ENCODE assay signal across 28 cellular contexts in genomic region chr3:33663042-33663441, GRCh38.
"Had no signal": no experiment of that assay in that cellular context is flagged by ENCODE, and none has a peak within 500 bp of the region (broad histone marks: within the 10 kb centered on the region; RNA-seq: fewer than 3 reads in every experiment).

No MANE protein-coding gene starts in this region.

- H3K27ac ChIP-seq: ascending aorta, gastrocnemius medialis, neutrophil, right lobe of liver, uterus, WERI-Rb-1 had no signal

- ATAC-seq: activated CD4-positive, CD25-positive, alpha-beta regulatory T cell treated with anti-CD3 and anti-CD28 coated beads, Interleukin-2, amount 50 U/mL, for 24 hours; gastrocnemius medialis; left cardiac atrium; left ventricle myocardium superior; right lobe of liver; stimulated activated effector memory CD8-positive, alpha-beta T cell treated with anti-CD3 and anti-CD28 coated beads, Interleukin-12 subunit alpha, Interleukin-12 subunit beta, amount 100 ng/mL, for 72 hours; stimulated activated naive CD8-positive, alpha-beta T cell treated with anti-CD3 and anti-CD28 coated beads, Interleukin-15, amount 100 ng/mL, for 72 hours had no signal

- H3K4me3 ChIP-seq: ascending aorta, gastrocnemius medialis, right lobe of liver, uterus had no signal

- H3K4me1 ChIP-seq: uterus had no signal

- H3K27me3 Mint-ChIP-seq: activated CD4-positive, alpha-beta memory T cell treated with anti-CD3 and anti-CD28 coated beads for 36 hours; activated CD4-positive, alpha-beta T cell treated with anti-CD3 and anti-CD28 coated beads, Interleukin-2, amount 10 ng/mL, durations not matched to agents 24 days and 14 days; activated naive CD4-positive, alpha-beta T cell treated with anti-CD3 and anti-CD28 coated beads, Interleukin-2, amount 10 ng/mL, durations not matched to agents 7 days and 5 days; activated naive CD8-positive, alpha-beta T cell treated with anti-CD3 and anti-CD28 coated beads, Interleukin-2, amount 10 ng/mL, durations not matched to agents 7 days and 5 days; stimulated activated naive CD8-positive, alpha-beta T cell treated with anti-CD3 and anti-CD28 coated beads, Interleukin-15, amount 100 ng/mL, for 72 hours; type B pancreatic cell had no signal

- H3K4me3 Mint-ChIP-seq: activated CD4-positive, alpha-beta memory T cell treated with anti-CD3 and anti-CD28 coated beads for 36 hours; activated CD4-positive, alpha-beta T cell treated with anti-CD3 and anti-CD28 coated beads, Interleukin-2, amount 10 ng/mL, durations not matched to agents 24 days and 14 days; activated naive CD4-positive, alpha-beta T cell treated with anti-CD3 and anti-CD28 coated beads, Interleukin-2, amount 10 ng/mL, durations not matched to agents 7 days and 5 days; activated naive CD8-positive, alpha-beta T cell treated with anti-CD3 and anti-CD28 coated beads, Interleukin-2, amount 10 ng/mL, durations not matched to agents 7 days and 5 days; activated T-helper 1 cell treated with anti-CD3 and anti-CD28 coated beads, Interleukin-12 subunit alpha, Interleukin-12 subunit beta, Interleukin-2, Interleukin-4 antibody, amounts not matched to agents 30 ng/mL and 10 ng/mL and 1 ng/mL, durations not matched to agents 14 hours and 24 hours and 36 hours; brain; endodermal cell; nephron; stimulated activated effector memory CD8-positive, alpha-beta T cell treated with anti-CD3 and anti-CD28 coated beads, Interleukin-12 subunit alpha, Interleukin-12 subunit beta, amount 100 ng/mL, for 72 hours; stimulated activated naive CD8-positive, alpha-beta T cell treated with anti-CD3 and anti-CD28 coated beads, Interleukin-15, amount 100 ng/mL, for 72 hours; type B pancreatic cell had no signal

- H3K27me3 ChIP-seq: ascending aorta, gastrocnemius medialis, neutrophil, right lobe of liver, uterus had no signal

- H3K36me3 ChIP-seq: ascending aorta, gastrocnemius medialis, neutrophil, right lobe of liver, uterus, WERI-Rb-1 had no signal

- H3K27ac Mint-ChIP-seq: activated CD4-positive, alpha-beta memory T cell treated with anti-CD3 and anti-CD28 coated beads for 36 hours; activated CD4-positive, alpha-beta T cell treated with anti-CD3 and anti-CD28 coated beads, Interleukin-2, amount 10 ng/mL, durations not matched to agents 24 days and 14 days; activated naive CD4-positive, alpha-beta T cell treated with anti-CD3 and anti-CD28 coated beads, Interleukin-2, amount 10 ng/mL, durations not matched to agents 7 days and 5 days; activated naive CD8-positive, alpha-beta T cell treated with anti-CD3 and anti-CD28 coated beads, Interleukin-2, amount 10 ng/mL, durations not matched to agents 7 days and 5 days; activated T-helper 1 cell treated with anti-CD3 and anti-CD28 coated beads, Interleukin-12 subunit alpha, Interleukin-12 subunit beta, Interleukin-2, Interleukin-4 antibody, amounts not matched to agents 30 ng/mL and 10 ng/mL and 1 ng/mL, durations not matched to agents 14 hours and 24 hours and 36 hours; endodermal cell; nephron; stimulated activated effector memory CD8-positive, alpha-beta T cell treated with anti-CD3 and anti-CD28 coated beads, Interleukin-12 subunit alpha, Interleukin-12 subunit beta, amount 100 ng/mL, for 72 hours; stimulated activated naive CD8-positive, alpha-beta T cell treated with anti-CD3 and anti-CD28 coated beads, Interleukin-15, amount 100 ng/mL, for 72 hours; type B pancreatic cell had no signal

- H3K9me3 Mint-ChIP-seq: activated CD4-positive, alpha-beta memory T cell treated with anti-CD3 and anti-CD28 coated beads for 36 hours; activated CD4-positive, alpha-beta T cell treated with anti-CD3 and anti-CD28 coated beads, Interleukin-2, amount 10 ng/mL, durations not matched to agents 24 days and 14 days; activated naive CD4-positive, alpha-beta T cell treated with anti-CD3 and anti-CD28 coated beads, Interleukin-2, amount 10 ng/mL, durations not matched to agents 7 days and 5 days; activated naive CD8-positive, alpha-beta T cell treated with anti-CD3 and anti-CD28 coated beads, Interleukin-2, amount 10 ng/mL, durations not matched to agents 7 days and 5 days; activated T-helper 1 cell treated with anti-CD3 and anti-CD28 coated beads, Interleukin-12 subunit alpha, Interleukin-12 subunit beta, Interleukin-2, Interleukin-4 antibody, amounts not matched to agents 30 ng/mL and 10 ng/mL and 1 ng/mL, durations not matched to agents 14 hours and 24 hours and 36 hours; brain; endodermal cell; nephron; stimulated activated effector memory CD8-positive, alpha-beta T cell treated with anti-CD3 and anti-CD28 coated beads, Interleukin-12 subunit alpha, Interleukin-12 subunit beta, amount 100 ng/mL, for 72 hours; stimulated activated naive CD8-positive, alpha-beta T cell treated with anti-CD3 and anti-CD28 coated beads, Interleukin-15, amount 100 ng/mL, for 72 hours; type B pancreatic cell had no signal

- DNase-seq: activated CD4-positive, alpha-beta memory T cell treated with anti-CD3 and anti-CD28 coated beads for 36 hours; activated CD4-positive, alpha-beta T cell treated with anti-CD3 and anti-CD28 coated beads, Interleukin-2, amount 10 ng/mL, durations not matched to agents 24 days and 14 days; activated CD8-positive, alpha-beta memory T cell treated with anti-CD3 and anti-CD28 coated beads, Interleukin-2, amount 50 U/mL, for 4 hours; activated gamma-delta T cell; activated naive CD4-positive, alpha-beta T cell treated with anti-CD3 and anti-CD28 coated beads, Interleukin-2, amount 10 ng/mL, durations not matched to agents 7 days and 5 days; activated naive CD8-positive, alpha-beta T cell treated with anti-CD3 and anti-CD28 coated beads, Interleukin-2, amount 10 ng/mL, durations not matched to agents 7 days and 5 days; activated T-cell treated with anti-CD3 and anti-CD28 coated beads, Interleukin-2, amount 50 U/mL, for 1 hour; endodermal cell; gastrocnemius medialis; glutamatergic neuron; left cardiac atrium; left ventricle myocardium superior; right lobe of liver; small intestine; stimulated activated CD4-positive, alpha-beta T cell treated with anti-CD3 and anti-CD28 coated beads, Interleukin-4, amount 100 ng/mL, for 24 hours; stimulated activated naive CD8-positive, alpha-beta T cell treated with anti-CD3 and anti-CD28 coated beads, Interleukin-15, amount 100 ng/mL, for 72 hours; substantia nigra; T1000; uterus; WERI-Rb-1 had no signal

- H3K9me3 ChIP-seq: ascending aorta, gastrocnemius medialis, neutrophil, right lobe of liver, uterus had no signal
